Comparison of ENCODE assay signal across 1 cellular context in the genomic region with DNA sequence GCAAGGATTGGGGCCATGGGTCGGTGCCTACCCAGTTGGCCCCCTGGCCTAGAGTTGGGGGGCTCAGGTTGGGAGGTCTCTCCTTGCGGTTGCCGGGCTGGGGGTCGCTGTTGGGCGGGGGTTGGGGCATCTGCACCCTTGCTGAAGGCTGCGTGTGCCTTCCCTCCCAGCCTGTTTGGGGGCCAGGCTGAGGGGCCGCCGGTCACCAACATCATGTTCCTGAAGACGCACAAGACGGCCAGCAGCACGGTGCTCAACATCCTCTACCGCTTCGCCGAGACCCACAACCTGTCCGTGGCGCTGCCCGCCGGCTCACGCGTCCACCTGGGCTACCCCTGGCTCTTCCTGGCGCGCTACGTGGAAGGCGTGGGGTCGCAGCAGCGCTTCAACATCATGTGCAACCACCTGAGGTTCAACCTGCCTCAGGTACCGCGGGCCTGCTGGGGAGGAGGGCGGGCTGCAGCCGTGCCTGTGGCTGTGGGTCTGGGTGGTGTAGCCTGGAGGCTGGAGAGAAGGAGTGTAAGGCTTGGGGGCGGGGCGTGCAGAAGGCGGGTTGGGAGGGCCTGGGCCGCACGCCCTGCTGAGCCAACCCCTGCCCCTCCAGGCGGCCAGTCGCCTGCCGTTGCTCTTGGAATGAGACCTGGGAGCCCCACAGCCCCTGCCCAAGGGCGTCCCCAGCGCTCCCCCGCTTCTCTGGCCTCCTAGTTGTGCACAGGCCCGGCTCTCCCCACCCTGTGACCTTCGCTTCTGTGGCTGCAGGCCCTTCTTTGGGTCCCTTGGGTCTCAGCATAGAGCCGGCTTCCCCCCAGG.
TF ChIP-seq lines count a peak whose summit lies in the region.

No MANE protein-coding gene starts in this region.

TF ChIP-seq in HepG2, 621 proteins besides CTCF, POLR2A, EP300 and RAD21:
- TF ChIP-seq ZBTB38 (CRISPR knock-in tag; IDR thresholded peaks at IDR 0.05), result peak; percentile 55; the same call in 1 of the 2 replicates
- 0 out of 2 replicates have a peak, but pooled peaks have one; percentile 23 for TF ChIP-seq HOXA3 (CRISPR knock-in tag; IDR thresholded peaks at IDR 0.05)
- no peak for TF ChIP-seq ZBTB34 (CRISPR knock-in tag; IDR thresholded peaks at IDR 0.05)
- peak; percentile 73; the same call in 1 of the 2 replicates for TF ChIP-seq AKAP8 (CRISPR knock-in tag; IDR thresholded peaks at IDR 0.05)
- TF ChIP-seq RBFOX2 (IDR thresholded peaks at IDR 0.05; ENCODE audit: low read depth, low read length), result peak; percentile 52
- TF ChIP-seq ZNF34 (CRISPR knock-in tag; IDR thresholded peaks at IDR 0.05; ENCODE audit: borderline replicate concordance), result no peak
- TF ChIP-seq AGO1 (IDR thresholded peaks at IDR 0.05; ENCODE audit: low read depth, low read length, poor library complexity, severe bottlenecking), result peak; percentile 79
- no peak for TF ChIP-seq ATAD3A (CRISPR knock-in tag; IDR thresholded peaks at IDR 0.05)
